ENCODE assay signal across 30 cellular contexts in the genomic region with DNA sequence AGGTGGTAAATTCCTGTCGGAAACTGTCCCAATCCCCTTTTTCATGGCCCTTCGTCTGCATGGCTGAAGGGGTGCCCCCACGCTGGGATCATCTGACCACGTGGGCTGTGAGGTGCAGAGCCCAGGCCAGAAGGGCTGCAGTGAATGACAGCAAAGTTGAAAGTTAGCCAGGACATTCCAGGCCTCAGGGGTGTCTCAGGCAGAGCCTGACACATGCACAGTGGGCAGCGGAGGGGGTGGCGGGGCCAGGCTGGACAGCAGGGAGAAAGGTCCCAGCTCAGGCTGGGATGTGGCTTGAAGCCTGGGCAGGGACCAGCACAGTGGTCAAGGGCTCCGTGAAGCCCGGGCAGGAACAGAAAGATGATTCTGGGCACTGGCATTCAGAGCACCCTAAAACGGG. TPM values are rescaled to one million over a fixed set of nuclear protein-coding genes. Genes with fewer than 3 reads are reported as not detected.
"Had no signal": no experiment of that assay in that cellular context is flagged by ENCODE, and none has a peak within 500 bp of the region (broad histone marks: within the 10 kb centered on the region; RNA-seq: fewer than 3 reads in every experiment).

No MANE protein-coding gene starts in this region.

- DNase-seq: activated B cell treated with CpG ODN at 0.5 μM for 24 hours; activated CD4-positive, alpha-beta memory T cell treated with anti-CD3 and anti-CD28 coated beads, Interleukin-2, amount 10 ng/mL, durations not matched to agents 7 days and 5 days; activated CD4-positive, alpha-beta T cell treated with anti-CD3 and anti-CD28 coated beads for 4 hours; activated CD4-positive, alpha-beta T cell treated with anti-CD3 and anti-CD28 coated beads, Interleukin-2, amount 10 ng/mL, durations not matched to agents 24 days and 14 days; activated CD4-positive, alpha-beta T cell treated with anti-CD3 and anti-CD28 coated beads, Interleukin-2, amount 50 U/mL, for 1 hour; activated CD4-positive, alpha-beta T cell treated with anti-CD3 and anti-CD28 coated beads, Interleukin-2, amount 50 U/mL, for 4 hours; activated CD4-positive, CD25-positive, alpha-beta regulatory T cell treated with anti-CD3 and anti-CD28 coated beads, Interleukin-2, amount 50 U/mL, for 72 hours; activated CD8-positive, alpha-beta memory T cell treated with anti-CD3 and anti-CD28 coated beads for 24 hours; activated CD8-positive, alpha-beta memory T cell treated with anti-CD3 and anti-CD28 coated beads, Interleukin-2, amount 10 ng/mL, durations not matched to agents 7 days and 5 days; activated CD8-positive, alpha-beta memory T cell treated with anti-CD3 and anti-CD28 coated beads, Interleukin-2, amount 50 U/mL, for 48 hours; activated CD8-positive, alpha-beta T cell treated with anti-CD3 and anti-CD28 coated beads, Interleukin-2, amount 10 ng/mL, durations not matched to agents 7 days and 5 days; activated effector memory CD4-positive, alpha-beta T cell treated with Interleukin-2 at 50 U/mL for 16 hours; activated gamma-delta T cell; activated naive CD4-positive, alpha-beta T cell treated with anti-CD3 and anti-CD28 coated beads, Interleukin-2, amount 10 ng/mL, durations not matched to agents 7 days and 5 days; activated naive CD4-positive, alpha-beta T cell treated with Interleukin-2 at 50 U/mL for 16 hours; activated naive CD8-positive, alpha-beta T cell treated with anti-CD3 and anti-CD28 coated beads, Interleukin-2, amount 10 ng/mL, durations not matched to agents 7 days and 5 days; activated naive CD8-positive, alpha-beta T cell treated with anti-CD3 and anti-CD28 coated beads, Interleukin-2, amount 50 U/mL, for 24 hours; activated T-cell treated with anti-CD3 and anti-CD28 coated beads, Interleukin-2, amount 50 U/mL, for 24 hours; activated T-cell treated with anti-CD3 and anti-CD28 coated beads, Interleukin-2, amount 50 U/mL, for 48 hours; amygdala; anterior cingulate cortex; central memory CD4-positive, alpha-beta T cell; T-helper 1 cell; T-helper 2 cell; T-helper 9 cell had no signal

- H3K27me3 ChIP-seq: ascending aorta, cardiac muscle cell had no signal

- H3K4me3 ChIP-seq: ascending aorta, cardiac muscle cell had no signal

- H3K36me3 ChIP-seq: ascending aorta, cardiac muscle cell had no signal

- H3K4me1 ChIP-seq: ascending aorta had no signal

- H3K27ac ChIP-seq: ascending aorta, cardiac muscle cell, VCaP had no signal

- ATAC-seq: activated CD8-positive, alpha-beta memory T cell treated with anti-CD3 and anti-CD28 coated beads, Interleukin-2, amount 10 ng/mL, durations not matched to agents 7 days and 5 days; activated CD8-positive, alpha-beta T cell treated with anti-CD3 and anti-CD28 coated beads, Interleukin-2, amount 10 ng/mL, durations not matched to agents 7 days and 5 days; activated naive CD8-positive, alpha-beta T cell treated with anti-CD3 and anti-CD28 coated beads, Interleukin-2, amount 50 U/mL, for 24 hours had no signal

- FAIRE-seq: TTC549 had no signal

- H3K9me3 ChIP-seq: ascending aorta had no signal

RNA-seq across cellular contexts. Expression of a gene that starts 49.6 kb away (rescaled TPM):
- total RNA-seq: activated CD4-positive, alpha-beta memory T cell treated with anti-CD3 and anti-CD28 coated beads, Interleukin-2, amount 10 ng/mL, durations not matched to agents 7 days and 5 days; activated CD4-positive, alpha-beta T cell treated with anti-CD3 and anti-CD28 coated beads, Interleukin-2, amount 10 ng/mL, durations not matched to agents 24 days and 14 days; activated CD8-positive, alpha-beta memory T cell treated with anti-CD3 and anti-CD28 coated beads, Interleukin-2, amount 10 ng/mL, durations not matched to agents 7 days and 5 days; activated CD8-positive, alpha-beta T cell treated with anti-CD3 and anti-CD28 coated beads, Interleukin-2, amount 10 ng/mL, durations not matched to agents 7 days and 5 days; activated naive CD8-positive, alpha-beta T cell treated with anti-CD3 and anti-CD28 coated beads, Interleukin-2, amount 10 ng/mL, durations not matched to agents 7 days and 5 days; activated T-helper 2 cell treated with anti-CD3 and anti-CD28 coated beads, Interferon-gamma antibody, Interleukin-2, Interleukin-4, amounts not matched to agents 10 μg/mL and 5 μg/mL and 100 μg/mL, durations not matched to agents 14 hours and 24 hours and 36 hours had no signal
- polyA plus RNA-seq: cardiac muscle cell had no signal
